Comparison of ENCODE assay signal across 1 cellular context in the genomic region with DNA sequence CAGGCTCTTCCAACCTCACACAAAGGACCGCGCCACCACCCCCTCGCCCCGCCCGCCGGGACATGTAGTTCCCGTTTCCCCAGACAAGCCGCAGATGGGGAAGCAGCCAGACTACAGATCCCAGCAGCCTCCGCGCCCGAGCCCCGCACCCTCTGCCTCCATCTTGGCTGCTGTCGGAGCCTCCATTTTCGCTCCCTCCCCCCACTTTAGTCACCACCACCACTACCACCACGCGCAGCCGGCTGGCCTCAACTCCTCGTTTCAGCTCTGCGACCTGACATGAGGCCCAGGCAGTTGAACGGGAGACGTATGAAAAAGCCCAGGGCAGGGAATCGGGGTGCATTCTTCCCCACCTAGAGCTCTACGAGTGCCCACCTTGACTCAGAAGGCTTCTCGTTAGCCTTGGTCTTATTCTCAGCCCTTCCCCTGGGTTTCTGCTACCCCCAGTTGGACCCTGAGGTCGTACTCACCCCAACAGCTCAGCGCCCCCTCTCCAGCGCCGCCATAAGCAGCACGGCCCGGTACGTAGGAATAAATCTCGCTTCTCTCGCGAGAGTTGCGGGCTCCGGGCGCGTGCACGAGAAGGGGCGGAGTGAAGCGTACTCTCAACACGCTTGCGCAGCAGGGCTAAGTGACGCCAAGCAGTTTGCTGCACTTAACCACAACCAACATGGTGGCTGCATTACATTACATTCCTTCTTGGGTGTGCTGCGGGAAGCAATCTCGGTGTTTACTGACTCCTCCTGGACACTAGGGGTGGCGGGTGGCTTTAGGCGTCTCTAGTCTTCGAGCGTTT.
TF ChIP-seq lines count a peak whose summit lies in the region.

A gene (minus strand): TSS at position 530 of the 796 bp plus-strand sequence. CDS start 18,094 bp downstream, outside the sequence.

TF ChIP-seq in K562, 482 proteins besides CTCF, POLR2A, EP300 and RAD21 (continued from another document):
- TF ChIP-seq, protein P1, sequence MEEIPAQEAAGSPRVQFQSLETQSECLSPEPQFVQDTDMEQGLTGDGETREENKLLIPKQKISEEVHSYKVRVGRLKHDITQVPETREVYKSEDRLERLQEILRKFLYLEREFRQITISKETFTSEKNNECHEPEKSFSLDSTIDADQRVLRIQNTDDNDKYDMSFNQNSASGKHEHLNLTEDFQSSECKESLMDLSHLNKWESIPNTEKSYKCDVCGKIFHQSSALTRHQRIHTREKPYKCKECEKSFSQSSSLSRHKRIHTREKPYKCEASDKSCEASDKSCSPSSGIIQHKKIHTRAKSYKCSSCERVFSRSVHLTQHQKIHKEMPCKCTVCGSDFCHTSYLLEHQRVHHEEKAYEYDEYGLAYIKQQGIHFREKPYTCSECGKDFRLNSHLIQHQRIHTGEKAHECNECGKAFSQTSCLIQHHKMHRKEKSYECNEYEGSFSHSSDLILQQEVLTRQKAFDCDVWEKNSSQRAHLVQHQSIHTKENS (CRISPR knock-in tag; IDR thresholded peaks at IDR 0.05) = no peak
- TF ChIP-seq, protein P2, sequence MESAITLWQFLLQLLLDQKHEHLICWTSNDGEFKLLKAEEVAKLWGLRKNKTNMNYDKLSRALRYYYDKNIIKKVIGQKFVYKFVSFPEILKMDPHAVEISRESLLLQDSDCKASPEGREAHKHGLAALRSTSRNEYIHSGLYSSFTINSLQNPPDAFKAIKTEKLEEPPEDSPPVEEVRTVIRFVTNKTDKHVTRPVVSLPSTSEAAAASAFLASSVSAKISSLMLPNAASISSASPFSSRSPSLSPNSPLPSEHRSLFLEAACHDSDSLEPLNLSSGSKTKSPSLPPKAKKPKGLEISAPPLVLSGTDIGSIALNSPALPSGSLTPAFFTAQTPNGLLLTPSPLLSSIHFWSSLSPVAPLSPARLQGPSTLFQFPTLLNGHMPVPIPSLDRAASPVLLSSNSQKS (CRISPR knock-in tag; IDR thresholded peaks at IDR 0.05) = 0 out of 2 replicates have a peak, but pooled peaks have one; percentile 12
- TF ChIP-seq ZNF707 (CRISPR knock-in tag; conservative IDR thresholded peaks at IDR 0.05) = no peak
- peak; percentile 69 for TF ChIP-seq NR2C1 (IDR thresholded peaks at IDR 0.05)
- TF ChIP-seq NR2C1 (tag; IDR thresholded peaks at IDR 0.05) = peak; percentile 87
- TF ChIP-seq L3MBTL2 (IDR thresholded peaks at IDR 0.05) = peak; percentile 67; the same call in 1 of the 2 replicates
- TF ChIP-seq, protein P3, sequence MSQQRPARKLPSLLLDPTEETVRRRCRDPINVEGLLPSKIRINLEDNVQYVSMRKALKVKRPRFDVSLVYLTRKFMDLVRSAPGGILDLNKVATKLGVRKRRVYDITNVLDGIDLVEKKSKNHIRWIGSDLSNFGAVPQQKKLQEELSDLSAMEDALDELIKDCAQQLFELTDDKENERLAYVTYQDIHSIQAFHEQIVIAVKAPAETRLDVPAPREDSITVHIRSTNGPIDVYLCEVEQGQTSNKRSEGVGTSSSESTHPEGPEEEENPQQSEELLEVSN (IDR thresholded peaks at IDR 0.05; ENCODE audit: borderline replicate concordance in 1 of 2, extremely low read depth in 1 of 2, insufficient read depth in 1 of 2, insufficient read length in 1 of 2, low read depth in 1 of 2, low read length in 1 of 2, poor library complexity in 1 of 2, severe bottlenecking in 1 of 2) = peak in 1 of 2 experiments; percentile 58
- TF ChIP-seq CSDE1 (IDR thresholded peaks at IDR 0.05) = peak in 1 of 2 experiments; percentile 90; a peak in 2 of 4 replicates
- TF ChIP-seq GABPB2 (CRISPR knock-in tag; conservative IDR thresholded peaks at IDR 0.05) = 0 out of 2 replicates have a peak, but pooled peaks have one; percentile 43
- TF ChIP-seq, protein P4, sequence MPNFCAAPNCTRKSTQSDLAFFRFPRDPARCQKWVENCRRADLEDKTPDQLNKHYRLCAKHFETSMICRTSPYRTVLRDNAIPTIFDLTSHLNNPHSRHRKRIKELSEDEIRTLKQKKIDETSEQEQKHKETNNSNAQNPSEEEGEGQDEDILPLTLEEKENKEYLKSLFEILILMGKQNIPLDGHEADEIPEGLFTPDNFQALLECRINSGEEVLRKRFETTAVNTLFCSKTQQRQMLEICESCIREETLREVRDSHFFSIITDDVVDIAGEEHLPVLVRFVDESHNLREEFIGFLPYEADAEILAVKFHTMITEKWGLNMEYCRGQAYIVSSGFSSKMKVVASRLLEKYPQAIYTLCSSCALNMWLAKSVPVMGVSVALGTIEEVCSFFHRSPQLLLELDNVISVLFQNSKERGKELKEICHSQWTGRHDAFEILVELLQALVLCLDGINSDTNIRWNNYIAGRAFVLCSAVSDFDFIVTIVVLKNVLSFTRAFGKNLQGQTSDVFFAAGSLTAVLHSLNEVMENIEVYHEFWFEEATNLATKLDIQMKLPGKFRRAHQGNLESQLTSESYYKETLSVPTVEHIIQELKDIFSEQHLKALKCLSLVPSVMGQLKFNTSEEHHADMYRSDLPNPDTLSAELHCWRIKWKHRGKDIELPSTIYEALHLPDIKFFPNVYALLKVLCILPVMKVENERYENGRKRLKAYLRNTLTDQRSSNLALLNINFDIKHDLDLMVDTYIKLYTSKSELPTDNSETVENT (CRISPR knock-in tag; IDR thresholded peaks at IDR 0.05) = peak; percentile 78
- TF ChIP-seq MCM2 (IDR thresholded peaks at IDR 0.05; ENCODE audit: low read depth) = no peak
- TF ChIP-seq ZNF586 (CRISPR knock-in tag; conservative IDR thresholded peaks at IDR 0.05) = no peak
- peak; percentile 38; the same call in 1 of the 2 replicates for TF ChIP-seq KLF1 (tag; IDR thresholded peaks at IDR 0.05)
- TF ChIP-seq PPARD (CRISPR knock-in tag; IDR thresholded peaks at IDR 0.05) = no peak
- TF ChIP-seq ZBTB1 (CRISPR knock-in tag; IDR thresholded peaks at IDR 0.05; ENCODE audit: borderline replicate concordance, low read depth) = 0 out of 2 replicates have a peak, but pooled peaks have one; percentile 15
- no peak; the same call in 1 of the 2 replicates for TF ChIP-seq CAMTA2 (CRISPR knock-in tag; conservative IDR thresholded peaks at IDR 0.05)
- TF ChIP-seq, protein P5, sequence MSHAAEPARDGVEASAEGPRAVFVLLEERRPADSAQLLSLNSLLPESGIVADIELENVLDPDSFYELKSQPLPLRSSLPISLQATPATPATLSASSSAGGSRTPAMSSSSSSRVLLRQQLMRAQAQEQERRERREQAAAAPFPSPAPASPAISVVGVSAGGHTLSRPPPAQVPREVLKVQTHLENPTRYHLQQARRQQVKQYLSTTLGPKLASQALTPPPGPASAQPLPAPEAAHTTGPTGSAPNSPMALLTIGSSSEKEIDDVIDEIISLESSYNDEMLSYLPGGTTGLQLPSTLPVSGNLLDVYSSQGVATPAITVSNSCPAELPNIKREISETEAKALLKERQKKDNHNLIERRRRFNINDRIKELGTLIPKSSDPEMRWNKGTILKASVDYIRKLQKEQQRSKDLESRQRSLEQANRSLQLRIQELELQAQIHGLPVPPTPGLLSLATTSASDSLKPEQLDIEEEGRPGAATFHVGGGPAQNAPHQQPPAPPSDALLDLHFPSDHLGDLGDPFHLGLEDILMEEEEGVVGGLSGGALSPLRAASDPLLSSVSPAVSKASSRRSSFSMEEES (CRISPR knock-in tag; IDR thresholded peaks at IDR 0.05) = no peak
- TF ChIP-seq, protein P6, sequence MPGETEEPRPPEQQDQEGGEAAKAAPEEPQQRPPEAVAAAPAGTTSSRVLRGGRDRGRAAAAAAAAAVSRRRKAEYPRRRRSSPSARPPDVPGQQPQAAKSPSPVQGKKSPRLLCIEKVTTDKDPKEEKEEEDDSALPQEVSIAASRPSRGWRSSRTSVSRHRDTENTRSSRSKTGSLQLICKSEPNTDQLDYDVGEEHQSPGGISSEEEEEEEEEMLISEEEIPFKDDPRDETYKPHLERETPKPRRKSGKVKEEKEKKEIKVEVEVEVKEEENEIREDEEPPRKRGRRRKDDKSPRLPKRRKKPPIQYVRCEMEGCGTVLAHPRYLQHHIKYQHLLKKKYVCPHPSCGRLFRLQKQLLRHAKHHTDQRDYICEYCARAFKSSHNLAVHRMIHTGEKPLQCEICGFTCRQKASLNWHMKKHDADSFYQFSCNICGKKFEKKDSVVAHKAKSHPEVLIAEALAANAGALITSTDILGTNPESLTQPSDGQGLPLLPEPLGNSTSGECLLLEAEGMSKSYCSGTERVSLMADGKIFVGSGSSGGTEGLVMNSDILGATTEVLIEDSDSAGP (CRISPR knock-in tag; IDR thresholded peaks at IDR 0.05) = no peak
- TF ChIP-seq, protein P7, sequence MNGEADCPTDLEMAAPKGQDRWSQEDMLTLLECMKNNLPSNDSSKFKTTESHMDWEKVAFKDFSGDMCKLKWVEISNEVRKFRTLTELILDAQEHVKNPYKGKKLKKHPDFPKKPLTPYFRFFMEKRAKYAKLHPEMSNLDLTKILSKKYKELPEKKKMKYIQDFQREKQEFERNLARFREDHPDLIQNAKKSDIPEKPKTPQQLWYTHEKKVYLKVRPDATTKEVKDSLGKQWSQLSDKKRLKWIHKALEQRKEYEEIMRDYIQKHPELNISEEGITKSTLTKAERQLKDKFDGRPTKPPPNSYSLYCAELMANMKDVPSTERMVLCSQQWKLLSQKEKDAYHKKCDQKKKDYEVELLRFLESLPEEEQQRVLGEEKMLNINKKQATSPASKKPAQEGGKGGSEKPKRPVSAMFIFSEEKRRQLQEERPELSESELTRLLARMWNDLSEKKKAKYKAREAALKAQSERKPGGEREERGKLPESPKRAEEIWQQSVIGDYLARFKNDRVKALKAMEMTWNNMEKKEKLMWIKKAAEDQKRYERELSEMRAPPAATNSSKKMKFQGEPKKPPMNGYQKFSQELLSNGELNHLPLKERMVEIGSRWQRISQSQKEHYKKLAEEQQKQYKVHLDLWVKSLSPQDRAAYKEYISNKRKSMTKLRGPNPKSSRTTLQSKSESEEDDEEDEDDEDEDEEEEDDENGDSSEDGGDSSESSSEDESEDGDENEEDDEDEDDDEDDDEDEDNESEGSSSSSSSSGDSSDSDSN (IDR thresholded peaks at IDR 0.05; ENCODE audit: borderline replicate concordance in 1 of 2, low read depth in 2 of 2, low read length in 2 of 2) = 0 out of 4 replicates have a peak, but pooled peaks of 1 of the 2 experiments have one; percentile 22
- TF ChIP-seq MTA3 (IDR thresholded peaks at IDR 0.05; ENCODE audit: borderline replicate concordance) = peak; percentile 73; the same call in 1 of the 2 replicates
- TF ChIP-seq, protein P8, sequence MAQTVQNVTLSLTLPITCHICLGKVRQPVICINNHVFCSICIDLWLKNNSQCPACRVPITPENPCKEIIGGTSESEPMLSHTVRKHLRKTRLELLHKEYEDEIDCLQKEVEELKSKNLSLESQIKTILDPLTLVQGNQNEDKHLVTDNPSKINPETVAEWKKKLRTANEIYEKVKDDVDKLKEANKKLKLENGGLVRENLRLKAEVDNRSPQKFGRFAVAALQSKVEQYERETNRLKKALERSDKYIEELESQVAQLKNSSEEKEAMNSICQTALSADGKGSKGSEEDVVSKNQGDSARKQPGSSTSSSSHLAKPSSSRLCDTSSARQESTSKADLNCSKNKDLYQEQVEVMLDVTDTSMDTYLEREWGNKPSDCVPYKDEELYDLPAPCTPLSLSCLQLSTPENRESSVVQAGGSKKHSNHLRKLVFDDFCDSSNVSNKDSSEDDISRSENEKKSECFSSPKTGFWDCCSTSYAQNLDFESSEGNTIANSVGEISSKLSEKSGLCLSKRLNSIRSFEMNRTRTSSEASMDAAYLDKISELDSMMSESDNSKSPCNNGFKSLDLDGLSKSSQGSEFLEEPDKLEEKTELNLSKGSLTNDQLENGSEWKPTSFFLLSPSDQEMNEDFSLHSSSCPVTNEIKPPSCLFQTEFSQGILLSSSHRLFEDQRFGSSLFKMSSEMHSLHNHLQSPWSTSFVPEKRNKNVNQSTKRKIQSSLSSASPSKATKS (CRISPR knock-in tag; IDR thresholded peaks at IDR 0.05) = no peak
- TF ChIP-seq RBM25 (IDR thresholded peaks at IDR 0.05; ENCODE audit: low read depth, low read length, severe bottlenecking) = no peak
- TF ChIP-seq ZNF316 (IDR thresholded peaks at IDR 0.05) = peak; percentile 49
